23 cellular contexts compared by ENCODE assay signal in the genomic region with DNA sequence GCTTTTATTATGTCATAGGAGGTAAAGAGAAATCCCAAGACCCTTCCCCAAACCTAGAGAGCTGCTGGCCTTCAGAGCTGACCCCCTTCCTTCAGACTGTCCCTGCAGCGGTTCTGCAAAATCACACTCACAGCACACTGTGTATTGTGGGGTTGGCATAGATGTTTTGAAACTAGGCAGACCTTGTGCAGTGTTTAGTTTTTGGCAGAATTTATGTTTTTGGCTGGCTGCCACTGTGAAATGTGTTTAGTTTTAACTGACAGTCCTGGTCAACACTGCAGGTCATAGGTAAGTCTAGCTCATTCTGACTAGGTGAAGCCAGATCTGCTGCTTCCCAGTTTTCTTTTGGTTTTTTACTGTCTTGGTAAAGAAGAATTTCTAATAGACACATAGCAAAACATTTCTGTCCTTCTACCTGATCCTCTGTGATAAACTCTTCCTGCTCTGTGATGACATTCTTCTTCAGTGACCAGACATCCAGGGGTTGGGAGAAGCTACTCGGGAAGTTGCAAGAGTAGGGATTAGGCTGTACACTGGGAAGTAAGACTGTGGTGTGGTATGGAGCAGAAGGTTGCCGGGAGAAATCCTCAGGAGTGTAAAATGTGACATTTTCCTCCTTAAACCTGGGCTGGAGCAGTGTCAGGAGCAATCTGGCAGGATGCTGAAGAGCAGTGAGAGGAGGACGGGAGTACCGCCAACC.
A peak's percentile ranks its signal among the peaks of the same experiment; 100 is the strongest.
DNase-seq lines count a peak whose midpoint lies in the region; ATAC-seq and TF ChIP-seq lines count a peak whose summit lies in the region.
"Had no signal": no experiment of that assay in that cellular context is flagged by ENCODE, and none has a peak within 500 bp of the region (broad histone marks: within the 10 kb centered on the region; RNA-seq: fewer than 3 reads in every experiment).

No MANE protein-coding gene starts in this region.

- H3K4me3 ChIP-seq in gastroesophageal sphincter (no peak overlapping the region), stomach (no peak overlapping the region)
- H3K4me3 ChIP-seq in naive thymus-derived CD4-positive, alpha-beta T cell (ENCODE audit: low read length) = no peak overlapping the region

- H3K9me3 ChIP-seq in gastroesophageal sphincter (no peaks in the 10 kb centered on the region), stomach (no peaks in the 10 kb centered on the region)
- H3K9me3 ChIP-seq in naive thymus-derived CD4-positive, alpha-beta T cell (ENCODE audit: control insufficient read depth in 2 of 3, low read length in 3 of 3) = no peaks in the 10 kb centered on the region

- H3K27ac Mint-ChIP-seq in naive thymus-derived CD4-positive, alpha-beta T cell = peak overlapping the region in 1 of 9 donors; percentile 73
- H3K27ac Mint-ChIP-seq: CD8-positive, alpha-beta memory T cell; IgD-negative memory B cell had no signal

- no peak for TF ChIP-seq CTCF in gastroesophageal sphincter (IDR thresholded peaks at IDR 0.05)
- TF ChIP-seq CTCF in stomach (IDR thresholded peaks at IDR 0.05) = no peak

- H3K4me1 ChIP-seq in gastroesophageal sphincter = peaks cover 14 to 78% (median 17%) of the 10 kb centered on the region in 3 donors
- peaks cover 0 to 24% (median 10%) of the 10 kb centered on the region in 4 donors for H3K4me1 ChIP-seq in stomach
- no peaks in the 10 kb centered on the region for H3K4me1 ChIP-seq in naive thymus-derived CD4-positive, alpha-beta T cell (ENCODE audit: control insufficient read depth in 2 of 2, insufficient read depth in 2 of 2, low read length in 2 of 2)

- H3K4me3 Mint-ChIP-seq in naive thymus-derived CD4-positive, alpha-beta T cell = no peak overlapping the region
- H3K4me3 Mint-ChIP-seq: CD8-positive, alpha-beta memory T cell; IgD-negative memory B cell had no signal

- no peak for TF ChIP-seq POLR2A in gastroesophageal sphincter (IDR thresholded peaks at IDR 0.05)
- no peak for TF ChIP-seq POLR2A in stomach (IDR thresholded peaks at IDR 0.05)

- CTCF ChIA-PET in naive thymus-derived CD4-positive, alpha-beta T cell (lab: Charles Lee) = interaction anchor here (0.6 to 1.1 kb wide), 2 partner anchors 9 to 37 kb away, joined by 3 to 5 read pairs; no protein-coding TSS in a partner anchor

- H3K4me1 Mint-ChIP-seq in naive thymus-derived CD4-positive, alpha-beta T cell = peaks cover 0 to 2% (median 0%) of the 10 kb centered on the region in 7 donors
- H3K4me1 Mint-ChIP-seq: CD8-positive, alpha-beta memory T cell had no signal

- no peaks in the 10 kb centered on the region for H3K36me3 Mint-ChIP-seq in naive thymus-derived CD4-positive, alpha-beta T cell

- intact Hi-C loops in stomach (cut with DNase I; ENCODE audit: low total_unique reads) = no loop called here
- intact Hi-C loops in naive thymus-derived CD4-positive, alpha-beta T cell (cut with micrococcal nuclease) = no loop called here

- H3K36me3 ChIP-seq in gastroesophageal sphincter (no peaks in the 10 kb centered on the region), stomach (no peaks in the 10 kb centered on the region)
- H3K36me3 ChIP-seq in naive thymus-derived CD4-positive, alpha-beta T cell (ENCODE audit: control insufficient read depth in 2 of 3, insufficient read depth in 3 of 3, low read length in 3 of 3) = no peaks in the 10 kb centered on the region

- H3K27me3 Mint-ChIP-seq in naive thymus-derived CD4-positive, alpha-beta T cell = peaks cover 5 to 35% (median 23%) of the 10 kb centered on the region in 5 donors

- TF ChIP-seq EP300 in gastroesophageal sphincter (IDR thresholded peaks at IDR 0.05) (no peak), stomach (IDR thresholded peaks at IDR 0.05) (peak; percentile 38)

- peaks cover 0 to 1% (median 0%) of the 10 kb centered on the region in 11 donors for H3K9me3 Mint-ChIP-seq in naive thymus-derived CD4-positive, alpha-beta T cell

- H3K27ac ChIP-seq in gastroesophageal sphincter = peak overlapping the region; percentile 49 to 85 (median 82)
- peak overlapping the region in 2 of 5 donors; percentile 41 to 45 for H3K27ac ChIP-seq in stomach
- no peak overlapping the region for H3K27ac ChIP-seq in naive thymus-derived CD4-positive, alpha-beta T cell (ENCODE audit: low read depth, low read length)
- H3K27ac ChIP-seq: C4-2B, RWPE1 had no signal

- WGBS in gastroesophageal sphincter (ENCODE audit: low coverage in 1 of 2), 2 donors = 27 to 54% methylated on average over 2 to 5 of the region's 5 CpGs
- WGBS in stomach, 5 donors = 69 to 82% (median 80%) methylated on average over 5 of the region's 5 CpGs

- DNase-seq in COR-L47 (lab: John Stamatoyannopoulos, UW) (peak; percentile 9), stomach (no peak), HUDEP-2 (lab: John Stamatoyannopoulos, UW; ENCODE audit: unreplicated experiment in 76 of 76) (no peak), T-helper 9 cell (no peak)
- DNase-seq in activated CD8-positive, alpha-beta memory T cell treated with anti-CD3 and anti-CD28 coated beads, Interleukin-2, amount 50 U/mL, for 4 hours = no peak
- DNase-seq in naive thymus-derived CD4-positive, alpha-beta T cell = no peak
- DNase-seq: CD8-positive, alpha-beta memory T cell; DMS53; GDM1; H7; MV-4-11; NCI-H1105 treated with DMSO at 0.1 percent for 48 hours; NCI-H1694; NCI-H2081; NCI-H2171 treated with DMSO at 0.1 percent for 48 hours; NCI-H446; NCI-H526 treated with DMSO at 0.1 percent for 48 hours; SHP77 treated with DMSO at 0.1 percent for 48 hours had no signal

- ATAC-seq in SK-N-SH treated with all-trans-retinoic acid at 6 μM for 48 hours (peak; percentile 71), gastroesophageal sphincter (peak; percentile 89)
- no peak for ATAC-seq in naive thymus-derived CD4-positive, alpha-beta T cell

- POLR2A ChIA-PET in naive thymus-derived CD4-positive, alpha-beta T cell (lab: Charles Lee) = no interaction called here

- H3K27me3 ChIP-seq in gastroesophageal sphincter = no peaks in the 10 kb centered on the region
- no peaks in the 10 kb centered on the region for H3K27me3 ChIP-seq in stomach
- no peaks in the 10 kb centered on the region for H3K27me3 ChIP-seq in naive thymus-derived CD4-positive, alpha-beta T cell (ENCODE audit: control insufficient read depth in 2 of 2, insufficient read depth in 2 of 2, low read length in 2 of 2)

TF ChIP-seq in SK-N-SH treated with all-trans-retinoic acid at 6 μM for 48 hours, 23 proteins besides CTCF, POLR2A, EP300 and RAD21:
- 0 out of 2 replicates have a peak, but pooled peaks have one; percentile 30 for TF ChIP-seq ISL1 (CRISPR knock-in tag; IDR thresholded peaks at IDR 0.05)
- no peak for TF ChIP-seq TOX (CRISPR knock-in tag; IDR thresholded peaks at IDR 0.05; ENCODE audit: borderline replicate concordance)
- 0 out of 2 replicates have a peak, but pooled peaks have one; percentile 21 for TF ChIP-seq TSHZ2 (CRISPR knock-in tag; IDR thresholded peaks at IDR 0.05)
